ENCODE assay signal across 7 cellular contexts in genomic region chr1:157363660-157364140, GRCh38.
A peak's percentile ranks its signal among the peaks of the same experiment; 100 is the strongest.
DNase-seq lines count a peak whose midpoint lies in the region; ATAC-seq, FAIRE-seq and TF ChIP-seq lines count a peak whose summit lies in the region.

No MANE protein-coding gene starts in this region.

- H3K9me3 Mint-ChIP-seq in WTC11 (peaks cover 4% of the 10 kb centered on the region), mesothelial cell of epicardium (no peaks in the 10 kb centered on the region)

- no peaks in the 10 kb centered on the region for H3K9me3 ChIP-seq in kidney (ENCODE audit: control insufficient read depth in 1 of 2, low read length in 2 of 2)

- FAIRE-seq in kidney (lab: Jason Lieb, UNC): no peak

- DNase-seq in GDM1 (lab: John Stamatoyannopoulos, UW) (peak; percentile 36), LNCaP clone FGC (ENCODE audit: low read depth) (no peak), WTC11 (ENCODE audit: low spot score) (peak; percentile 47), kidney (no peak), mesothelial cell of epicardium (ENCODE audit: low spot score in 2 of 2, unreplicated experiment in 2 of 2) (no peak)

- H3K4me1 ChIP-seq in kidney (ENCODE audit: control insufficient read depth in 1 of 2, insufficient read depth in 1 of 2, low read depth in 1 of 2, low read length in 2 of 2): no peaks in the 10 kb centered on the region

- H3K36me3 Mint-ChIP-seq in WTC11 (no peaks in the 10 kb centered on the region), mesothelial cell of epicardium (no peaks in the 10 kb centered on the region)

- no peak overlapping the region for H3K27ac ChIP-seq in kidney (ENCODE audit: low read depth in 2 of 2, low read length in 2 of 2)

- H3K4me3 ChIP-seq in LNCaP clone FGC (ENCODE audit: low read depth, low read length): no peak overlapping the region
- H3K4me3 ChIP-seq in kidney (ENCODE audit: low read length in 2 of 2): no peak overlapping the region

- POLR2A ChIA-PET in WTC11 (lab: Charles Lee): no interaction called here

- intact Hi-C loops in kidney (cut with DNase I): no loop called here

- H3K27ac Mint-ChIP-seq in WTC11 (no peak overlapping the region), mesothelial cell of epicardium (no peak overlapping the region)

- no peaks in the 10 kb centered on the region for H3K36me3 ChIP-seq in kidney (ENCODE audit: control insufficient read depth in 1 of 2, insufficient read depth in 2 of 2, low read length in 2 of 2)

- H3K27me3 Mint-ChIP-seq in WTC11 (ENCODE audit: low read depth) (no peaks in the 10 kb centered on the region; the same call in 1 of the 2 replicates), mesothelial cell of epicardium (ENCODE audit: low read depth) (no peaks in the 10 kb centered on the region)

- H3K4me3 Mint-ChIP-seq in WTC11: no peak overlapping the region
- H3K4me3 Mint-ChIP-seq in mesothelial cell of epicardium: no peak overlapping the region

- H3K9ac ChIP-seq in kidney (ENCODE audit: low read length in 2 of 2): no peak overlapping the region

- TF ChIP-seq CTCF in LNCaP clone FGC (IDR thresholded peaks at IDR 0.05; ENCODE audit: control insufficient read depth, extremely low read depth, insufficient read depth): peak; percentile 90
- TF ChIP-seq CTCF in WTC11 (IDR thresholded peaks at IDR 0.05): no peak; the same call in 1 of the 2 replicates
- peak; percentile 56 for TF ChIP-seq CTCF in kidney (IDR thresholded peaks at IDR 0.05; ENCODE audit: borderline replicate concordance, extremely low read depth, insufficient read depth)
- TF ChIP-seq CTCF in mesothelial cell of epicardium (IDR thresholded peaks at IDR 0.05; ENCODE audit: unreplicated experiment): no peak

- ATAC-seq in GM21423 (IDR thresholded peaks at IDR 0.05; ENCODE audit: unreplicated experiment) (peak; percentile 68), WTC11 (peak; percentile 96), GM21825 (IDR thresholded peaks at IDR 0.05; ENCODE audit: unreplicated experiment) (no peak)

- H3K4me1 Mint-ChIP-seq in WTC11 (peaks cover 17% of the 10 kb centered on the region), mesothelial cell of epicardium (peaks cover 3% of the 10 kb centered on the region)

- CTCF ChIA-PET in WTC11 (lab: Charles Lee): interaction anchor here (0.6 to 2.3 kb wide), 14 partner anchors 9 to 200 kb away, joined by 3 to 11 read pairs (median 4); no protein-coding TSS in a partner anchor

TF ChIP-seq in WTC11, 78 proteins besides CTCF, POLR2A, EP300 and RAD21:
- TF ChIP-seq EMX1 (CRISPR knock-in tag; IDR thresholded peaks at IDR 0.05) (no peak), SMAD3 (CRISPR knock-in tag; IDR thresholded peaks at IDR 0.05; ENCODE audit: borderline replicate concordance) (no peak), ZNF263 (CRISPR knock-in tag; IDR thresholded peaks at IDR 0.05; ENCODE audit: low read depth) (no peak), NR3C1 (CRISPR knock-in tag; conservative IDR thresholded peaks at IDR 0.05; ENCODE audit: low read depth) (no peak), ZNF121 (CRISPR knock-in tag; IDR thresholded peaks at IDR 0.05) (peak; percentile 73; the same call in 1 of the 2 replicates), ZNF671 (CRISPR knock-in tag; IDR thresholded peaks at IDR 0.05) (no peak), MAX (CRISPR knock-in tag; IDR thresholded peaks at IDR 0.05) (no peak)
- TF ChIP-seq, protein P1, sequence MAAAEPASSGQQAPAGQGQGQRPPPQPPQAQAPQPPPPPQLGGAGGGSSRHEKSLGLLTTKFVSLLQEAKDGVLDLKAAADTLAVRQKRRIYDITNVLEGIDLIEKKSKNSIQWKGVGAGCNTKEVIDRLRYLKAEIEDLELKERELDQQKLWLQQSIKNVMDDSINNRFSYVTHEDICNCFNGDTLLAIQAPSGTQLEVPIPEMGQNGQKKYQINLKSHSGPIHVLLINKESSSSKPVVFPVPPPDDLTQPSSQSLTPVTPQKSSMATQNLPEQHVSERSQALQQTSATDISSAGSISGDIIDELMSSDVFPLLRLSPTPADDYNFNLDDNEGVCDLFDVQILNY (CRISPR knock-in tag; IDR thresholded peaks at IDR 0.05): no peak
TF ChIP-seq in WTC11: peak in this region for 1.

Comparison
In these comparisons a context has a peak if more than half of its experiments do, and no peak if none do; other contexts are left out.
1. DNase-seq: peak in GDM1 (single experiment) and WTC11 (single experiment); none in LNCaP clone FGC (single experiment), kidney (single experiment) and mesothelial cell of epicardium (0 of 2).
2. CTCF ChIP-seq: peak in LNCaP clone FGC (single experiment) and kidney (single experiment); none in WTC11 (single experiment) and mesothelial cell of epicardium (single experiment).